ENCODE assay signal across 1 cellular context in the genomic region with DNA sequence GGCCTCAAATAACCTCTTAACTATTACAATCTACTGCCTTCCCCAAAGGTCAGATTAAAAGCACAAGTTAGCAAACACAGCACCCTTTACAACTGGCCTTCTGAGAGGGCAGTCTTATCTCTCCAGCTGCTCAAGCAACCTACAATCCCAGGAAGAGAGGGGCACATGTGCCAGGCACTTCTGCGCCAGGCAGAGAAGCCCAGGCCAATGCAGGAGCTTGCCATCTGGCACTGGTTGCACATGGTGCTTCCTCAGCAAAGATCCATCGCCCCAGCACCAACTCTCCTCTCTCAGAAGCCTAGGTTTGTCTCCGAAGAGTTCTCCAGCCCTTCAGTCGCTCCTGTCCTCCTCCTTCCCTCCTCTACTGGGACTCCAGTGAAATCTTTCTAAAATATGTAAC.
TF ChIP-seq lines count a peak whose summit lies in the region.

No MANE protein-coding gene starts in this region.

TF ChIP-seq in HepG2, 621 proteins besides CTCF, POLR2A, EP300 and RAD21:
- TF ChIP-seq, protein P1, sequence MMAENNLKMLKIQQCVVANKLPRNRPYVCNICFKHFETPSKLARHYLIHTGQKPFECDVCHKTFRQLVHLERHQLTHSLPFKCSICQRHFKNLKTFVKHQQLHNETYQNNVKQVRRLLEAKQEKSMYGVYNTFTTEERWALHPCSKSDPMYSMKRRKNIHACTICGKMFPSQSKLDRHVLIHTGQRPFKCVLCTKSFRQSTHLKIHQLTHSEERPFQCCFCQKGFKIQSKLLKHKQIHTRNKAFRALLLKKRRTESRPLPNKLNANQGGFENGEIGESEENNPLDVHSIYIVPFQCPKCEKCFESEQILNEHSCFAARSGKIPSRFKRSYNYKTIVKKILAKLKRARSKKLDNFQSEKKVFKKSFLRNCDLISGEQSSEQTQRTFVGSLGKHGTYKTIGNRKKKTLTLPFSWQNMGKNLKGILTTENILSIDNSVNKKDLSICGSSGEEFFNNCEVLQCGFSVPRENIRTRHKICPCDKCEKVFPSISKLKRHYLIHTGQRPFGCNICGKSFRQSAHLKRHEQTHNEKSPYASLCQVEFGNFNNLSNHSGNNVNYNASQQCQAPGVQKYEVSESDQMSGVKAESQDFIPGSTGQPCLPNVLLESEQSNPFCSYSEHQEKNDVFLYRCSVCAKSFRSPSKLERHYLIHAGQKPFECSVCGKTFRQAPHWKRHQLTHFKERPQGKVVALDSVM (CRISPR knock-in tag; IDR thresholded peaks at IDR 0.05) = peak; percentile 2; the same call in 1 of the 2 replicates
- no peak for TF ChIP-seq ZNF792 (CRISPR knock-in tag; IDR thresholded peaks at IDR 0.05)
